In the genomic region with DNA sequence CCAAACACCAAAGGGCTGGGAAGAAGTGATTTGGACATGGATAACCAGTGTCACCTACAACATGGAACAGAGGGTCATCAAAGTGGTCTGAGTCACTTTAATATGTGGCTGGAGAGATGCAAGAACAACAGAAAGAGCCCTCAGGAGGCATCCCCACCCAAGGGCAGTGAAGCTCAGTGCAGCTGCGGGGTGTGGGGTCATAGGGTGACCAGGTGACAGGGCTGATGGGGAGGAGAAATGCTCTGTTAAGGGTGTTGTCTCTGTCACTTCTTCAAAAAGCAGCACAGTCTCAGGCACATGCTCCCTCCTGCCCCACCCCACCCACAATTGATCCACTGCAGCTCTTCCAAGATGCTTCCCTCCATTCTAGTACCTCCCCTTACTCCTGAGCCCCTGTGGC, we compare ENCODE assay signal across 19 cellular contexts.
DNase-seq lines count a peak whose midpoint lies in the region; ATAC-seq and TF ChIP-seq lines count a peak whose summit lies in the region.
"Had no signal": no experiment of that assay in that cellular context is flagged by ENCODE, and none has a peak within 500 bp of the region (broad histone marks: within the 10 kb centered on the region; RNA-seq: fewer than 3 reads in every experiment).

No MANE protein-coding gene starts in this region.

- H3K4me1 Mint-ChIP-seq in osteocyte (ENCODE audit: unreplicated experiment): no peaks in the 10 kb centered on the region
- H3K4me1 Mint-ChIP-seq: CD14-positive monocyte; CD4-positive, alpha-beta memory T cell; CD4-positive, CD25-positive, alpha-beta regulatory T cell; CD8-positive, alpha-beta memory T cell had no signal

- no peaks in the 10 kb centered on the region for H3K27me3 Mint-ChIP-seq in osteocyte (ENCODE audit: unreplicated experiment)
- H3K27me3 Mint-ChIP-seq: CD4-positive, alpha-beta memory T cell; CD4-positive, CD25-positive, alpha-beta regulatory T cell had no signal

- TF ChIP-seq CTCF in coronary artery (IDR thresholded peaks at IDR 0.05) (no peak), osteocyte (IDR thresholded peaks at IDR 0.05) (no peak)

- ATAC-seq in GM18520 (IDR thresholded peaks at IDR 0.05; ENCODE audit: unreplicated experiment): no peak
- no peak for ATAC-seq in GM19035 (IDR thresholded peaks at IDR 0.05; ENCODE audit: unreplicated experiment)

- no peak overlapping the region for H3K27ac ChIP-seq in coronary artery
- H3K27ac ChIP-seq: BLaER1 had no signal

- no peak overlapping the region for H3K27ac Mint-ChIP-seq in osteocyte (ENCODE audit: unreplicated experiment)
- H3K27ac Mint-ChIP-seq: CD14-positive monocyte; CD4-positive, alpha-beta memory T cell; CD4-positive, CD25-positive, alpha-beta regulatory T cell; CD8-positive, alpha-beta memory T cell had no signal

- no peaks in the 10 kb centered on the region for H3K36me3 Mint-ChIP-seq in osteocyte (ENCODE audit: unreplicated experiment)
- H3K36me3 Mint-ChIP-seq: CD14-positive monocyte; CD4-positive, alpha-beta memory T cell; CD4-positive, CD25-positive, alpha-beta regulatory T cell; CD8-positive, alpha-beta memory T cell had no signal

- DNase-seq in coronary artery (ENCODE audit: low spot score): peak; percentile 40
- DNase-seq in ecto neural progenitor cell (ENCODE audit: low spot score): peak; percentile 16
- peak; percentile 63 for DNase-seq in osteocyte (ENCODE audit: extremely low spot score, unreplicated experiment)
- no peak for DNase-seq in SIG-M5 (lab: John Stamatoyannopoulos, UW)
- DNase-seq: 8988T; ACHN; BE2C; C1 segment of cervical spinal cord; CD4-positive, alpha-beta memory T cell; CD4-positive, CD25-positive, alpha-beta regulatory T cell; CD8-positive, alpha-beta memory T cell; COR-L47; DMS 273 treated with DMSO at 0.1 percent for 48 hours; DMS79 treated with DMSO at 0.1 percent for 48 hours; GF-D8 had no signal

- H3K4me3 Mint-ChIP-seq in osteocyte (ENCODE audit: unreplicated experiment): no peak overlapping the region
- H3K4me3 Mint-ChIP-seq: CD14-positive monocyte; CD4-positive, alpha-beta memory T cell; CD4-positive, CD25-positive, alpha-beta regulatory T cell; CD8-positive, alpha-beta memory T cell had no signal

- H3K4me3 ChIP-seq in coronary artery: no peak overlapping the region
- H3K4me3 ChIP-seq: BLaER1 had no signal

- peaks cover 30% of the 10 kb centered on the region for H3K9me3 Mint-ChIP-seq in osteocyte (ENCODE audit: unreplicated experiment)
